Comparison of ENCODE assay signal across 1 cellular context in genomic region chr1:25430666-25431494, GRCh38.
TF ChIP-seq lines count a peak whose summit lies in the region.

Gene MACO1, plus strand, starts transcription at chr1:25430897. Its CDS starts 202 bp downstream, at chr1:25431099.

TF ChIP-seq in K562, 482 proteins besides CTCF, POLR2A, EP300 and RAD21 (continued from another document and continues in another):
- no peak for TF ChIP-seq ZBTB9 (CRISPR knock-in tag; IDR thresholded peaks at IDR 0.05)
- TF ChIP-seq BRD4 (IDR thresholded peaks at IDR 0.05) = no peak
- TF ChIP-seq TGIF2 (CRISPR knock-in tag; IDR thresholded peaks at IDR 0.05) = no peak
- TF ChIP-seq NR4A1 (CRISPR knock-in tag; IDR thresholded peaks at IDR 0.05) = no peak
- no peak for TF ChIP-seq NR4A1 (tag; IDR thresholded peaks at IDR 0.05)
- no peak for TF ChIP-seq ERF (CRISPR knock-in tag; IDR thresholded peaks at IDR 0.05)
- TF ChIP-seq ZNF24 (IDR thresholded peaks at IDR 0.05) = no peak; the same call in 1 of the 2 replicates
- TF ChIP-seq TCF15 (CRISPR knock-in tag; IDR thresholded peaks at IDR 0.05) = no peak
- no peak for TF ChIP-seq FOXA3 (CRISPR knock-in tag; conservative IDR thresholded peaks at IDR 0.05 in 1 of 2, IDR thresholded peaks at IDR 0.05 in 1 of 2)
- no peak for TF ChIP-seq MECOM (CRISPR knock-in tag; IDR thresholded peaks at IDR 0.05)
- no peak for TF ChIP-seq PREB (CRISPR knock-in tag; IDR thresholded peaks at IDR 0.05)
- TF ChIP-seq MYC (IDR thresholded peaks at IDR 0.05; ENCODE audit: low read depth, low read length) = no peak
- no peak for TF ChIP-seq MYC (CRISPR knock-in tag; IDR thresholded peaks at IDR 0.05; ENCODE audit: borderline replicate concordance, low read depth)
- TF ChIP-seq ZBTB33 (CRISPR knock-in tag; IDR thresholded peaks at IDR 0.05) = 0 out of 2 replicates have a peak, but pooled peaks have one; percentile 22
- no peak for TF ChIP-seq ILF3 (IDR thresholded peaks at IDR 0.05; ENCODE audit: borderline replicate concordance)
- no peak for TF ChIP-seq POLR2H (tag; IDR thresholded peaks at IDR 0.05; ENCODE audit: low read depth)
- TF ChIP-seq ARID3A (IDR thresholded peaks at IDR 0.05; ENCODE audit: borderline replicate concordance, low read depth, low read length) = peak; percentile 93; the same call in 1 of the 2 replicates
- TF ChIP-seq ZNF696 (CRISPR knock-in tag; conservative IDR thresholded peaks at IDR 0.05) = no peak
- TF ChIP-seq MED1 (CRISPR knock-in tag; IDR thresholded peaks at IDR 0.05; ENCODE audit: borderline replicate concordance) = no peak
- no peak for TF ChIP-seq NUFIP1 (IDR thresholded peaks at IDR 0.05; ENCODE audit: partially characterized antibody)
- TF ChIP-seq CREB3 (tag; conservative IDR thresholded peaks at IDR 0.05; ENCODE audit: low read depth) = no peak
- peak; percentile 65 for TF ChIP-seq ARID4B (CRISPR knock-in tag; IDR thresholded peaks at IDR 0.05)
- no peak for TF ChIP-seq MYBL2 (IDR thresholded peaks at IDR 0.05; ENCODE audit: low read depth)
- no peak for TF ChIP-seq MYBL2 (CRISPR knock-in tag; IDR thresholded peaks at IDR 0.05; ENCODE audit: borderline replicate concordance)
- TF ChIP-seq ZHX1 (conservative IDR thresholded peaks at IDR 0.05; ENCODE audit: low read length) = no peak
- no peak for TF ChIP-seq ATF3 (IDR thresholded peaks at IDR 0.05)
- TF ChIP-seq ATF3 (CRISPR knock-in tag; conservative IDR thresholded peaks at IDR 0.05) = no peak
- no peak for TF ChIP-seq PHF21A (IDR thresholded peaks at IDR 0.05; ENCODE audit: borderline replicate concordance, low read depth)
- 0 out of 2 replicates have a peak, but pooled peaks have one; percentile 1 for TF ChIP-seq TEAD4 (IDR thresholded peaks at IDR 0.05; ENCODE audit: low read length)
- no peak for TF ChIP-seq TEAD4 (CRISPR knock-in tag; IDR thresholded peaks at IDR 0.05; ENCODE audit: borderline replicate concordance)
- TF ChIP-seq SRSF3 (IDR thresholded peaks at IDR 0.05; ENCODE audit: insufficient read depth, low read length) = no peak
- TF ChIP-seq PPARD (CRISPR knock-in tag; IDR thresholded peaks at IDR 0.05) = no peak
- TF ChIP-seq SIX5 (IDR thresholded peaks at IDR 0.05; ENCODE audit: borderline replicate concordance in 1 of 2, insufficient read depth in 1 of 2, low read depth in 1 of 2, low read length in 2 of 2) = no peak
- no peak for TF ChIP-seq MTF1 (CRISPR knock-in tag; IDR thresholded peaks at IDR 0.05; ENCODE audit: borderline replicate concordance)
- TF ChIP-seq ZNF224 (CRISPR knock-in tag; IDR thresholded peaks at IDR 0.05) = no peak
- no peak for TF ChIP-seq SRSF7 (optimal IDR thresholded peaks at IDR 0.05; ENCODE audit: low read depth, low read length)
